Comparison of ENCODE assay signal across 15 cellular contexts in the genomic region with DNA sequence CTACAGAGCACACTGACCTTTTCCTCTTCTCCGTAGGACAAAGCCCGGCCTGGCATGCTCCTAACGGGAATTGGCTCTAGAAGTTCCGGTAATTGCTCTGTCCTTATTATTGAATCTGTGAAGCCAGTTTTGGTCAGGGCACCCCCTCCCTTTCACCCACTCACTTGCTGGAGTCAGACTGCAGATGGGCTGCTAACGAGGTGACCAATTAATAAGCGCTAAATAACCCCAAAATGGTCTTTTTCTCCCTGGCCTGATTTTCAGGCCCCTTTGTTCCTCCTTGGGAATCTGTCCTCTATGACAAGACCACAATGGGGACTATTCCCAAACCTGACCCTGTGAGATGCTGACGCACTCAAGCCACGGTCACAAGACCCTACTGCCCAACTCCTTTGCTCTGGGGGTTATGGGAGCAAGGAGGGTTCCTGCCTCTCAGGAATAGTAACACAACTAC.
"Had no signal": no experiment of that assay in that cellular context is flagged by ENCODE, and none has a peak within 500 bp of the region (broad histone marks: within the 10 kb centered on the region; RNA-seq: fewer than 3 reads in every experiment).

No MANE protein-coding gene starts in this region.

- H3K36me3 ChIP-seq: gastroesophageal sphincter, pancreas had no signal

- H3K4me1 Mint-ChIP-seq: activated T-helper 17 cell treated with anti-CD3 and anti-CD28 coated beads, Interleukin-2, amount 50 U/mL, for 72 hours; central memory CD8-positive, alpha-beta T cell; nephron had no signal

- H3K4me1 ChIP-seq: gastroesophageal sphincter, pancreas had no signal

- DNase-seq: activated CD4-positive, CD25-positive, alpha-beta regulatory T cell treated with anti-CD3 and anti-CD28 coated beads, Interleukin-2, amount 50 U/mL, for 72 hours; activated naive CD4-positive, alpha-beta T cell treated with anti-CD3 and anti-CD28 coated beads for 36 hours; kidney glomerular epithelial cell; pancreas; Right ventricle myocardium superior; stimulated activated CD4-positive, alpha-beta T cell treated with anti-CD3 and anti-CD28 coated beads, Interleukin-2, amount 100 ng/mL, for 48 hours; stimulated activated naive CD4-positive, alpha-beta T cell; T-helper 1 cell; T1000; trophoblast cell had no signal

- H3K4me3 Mint-ChIP-seq: activated naive CD4-positive, alpha-beta T cell treated with anti-CD3 and anti-CD28 coated beads for 36 hours; activated T-helper 17 cell treated with anti-CD3 and anti-CD28 coated beads, Interleukin-2, amount 50 U/mL, for 72 hours; central memory CD8-positive, alpha-beta T cell; dendritic cell treated with granulocyte-macrophage colony-stimulating factor and Interleukin-4, amounts not matched to agents 40 ng/mL and 50 ng/mL, for 4 days; nephron had no signal

- H3K27me3 ChIP-seq: pancreas had no signal

- H3K27ac Mint-ChIP-seq: activated naive CD4-positive, alpha-beta T cell treated with anti-CD3 and anti-CD28 coated beads for 36 hours; activated T-helper 17 cell treated with anti-CD3 and anti-CD28 coated beads, Interleukin-2, amount 50 U/mL, for 72 hours; dendritic cell treated with granulocyte-macrophage colony-stimulating factor and Interleukin-4, amounts not matched to agents 40 ng/mL and 50 ng/mL, for 4 days; nephron had no signal

- H3K9me3 ChIP-seq: pancreas had no signal

- H3K4me3 ChIP-seq: gastroesophageal sphincter, pancreas had no signal

- H3K27ac ChIP-seq: gastroesophageal sphincter, pancreas had no signal
